19 cellular contexts compared by ENCODE assay signal in the genomic region with DNA sequence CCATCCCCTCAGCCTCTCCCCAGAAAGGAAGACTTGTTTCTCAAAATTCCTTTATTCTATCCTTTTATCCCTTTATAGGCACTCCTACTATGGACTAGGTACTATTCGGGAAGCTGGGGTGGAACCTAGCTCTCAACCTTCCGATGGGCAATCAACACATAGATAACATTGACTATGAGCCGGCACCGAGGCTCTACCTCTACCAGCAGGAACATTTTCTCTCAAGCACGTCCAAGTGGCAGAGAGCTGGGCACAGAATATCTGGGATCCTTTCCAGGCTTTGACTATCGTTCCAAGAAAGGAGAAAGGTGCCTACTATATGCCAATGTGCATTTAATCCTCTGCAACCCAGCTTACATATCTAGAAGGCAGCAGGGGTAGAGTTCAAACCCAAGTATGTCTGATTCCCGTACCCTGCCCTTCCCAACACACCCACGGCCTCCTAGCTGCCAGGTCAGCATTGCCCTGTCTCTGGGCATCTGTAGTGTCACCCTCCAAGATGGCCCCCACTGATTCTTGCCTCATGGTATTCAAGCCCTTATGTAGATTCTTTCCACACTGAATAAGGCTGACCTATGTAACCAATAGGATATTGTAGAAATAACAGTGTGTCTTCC.
"Had no signal": no experiment of that assay in that cellular context is flagged by ENCODE, and none has a peak within 500 bp of the region (broad histone marks: within the 10 kb centered on the region; RNA-seq: fewer than 3 reads in every experiment).

No MANE protein-coding gene starts in this region.

- FAIRE-seq: bronchial epithelial cell, endometrium, keratinocyte had no signal

- H3K9me3 Mint-ChIP-seq: activated naive CD8-positive, alpha-beta T cell treated with anti-CD3 and anti-CD28 coated beads, Interleukin-2, amount 10 ng/mL, durations not matched to agents 7 days and 5 days; stimulated activated naive CD8-positive, alpha-beta T cell treated with anti-CD3 and anti-CD28 coated beads, Interleukin-15, Interleukin-2, amounts not matched to agents 100 ng/mL and 50 ng/mL, for 24 hours had no signal

- H3K27ac Mint-ChIP-seq: activated CD8-positive, alpha-beta memory T cell treated with anti-CD3 and anti-CD28 coated beads, Interleukin-2, amount 10 ng/mL, durations not matched to agents 7 days and 5 days; activated naive CD8-positive, alpha-beta T cell treated with anti-CD3 and anti-CD28 coated beads, Interleukin-2, amount 10 ng/mL, durations not matched to agents 7 days and 5 days; mesothelial cell of epicardium; naive B cell; stimulated activated naive CD8-positive, alpha-beta T cell treated with anti-CD3 and anti-CD28 coated beads, Interleukin-15, Interleukin-2, amounts not matched to agents 100 ng/mL and 50 ng/mL, for 24 hours had no signal

- H3K4me3 Mint-ChIP-seq: activated CD8-positive, alpha-beta memory T cell treated with anti-CD3 and anti-CD28 coated beads, Interleukin-2, amount 10 ng/mL, durations not matched to agents 7 days and 5 days; activated naive CD8-positive, alpha-beta T cell treated with anti-CD3 and anti-CD28 coated beads, Interleukin-2, amount 10 ng/mL, durations not matched to agents 7 days and 5 days; activated T-cell treated with anti-CD3 and anti-CD28 coated beads, Interleukin-2, amount 50 U/mL, for 4 hours; mesothelial cell of epicardium; naive B cell; stimulated activated naive CD8-positive, alpha-beta T cell treated with anti-CD3 and anti-CD28 coated beads, Interleukin-15, Interleukin-2, amounts not matched to agents 100 ng/mL and 50 ng/mL, for 24 hours had no signal

- DNase-seq: activated CD4-positive, alpha-beta T cell treated with anti-CD3 and anti-CD28 coated beads for 1 hour; activated CD4-positive, alpha-beta T cell treated with anti-CD3 and anti-CD28 coated beads, Interleukin-2, amount 50 U/mL, for 48 hours; activated CD8-positive, alpha-beta memory T cell treated with anti-CD3 and anti-CD28 coated beads, Interleukin-2, amount 10 ng/mL, durations not matched to agents 7 days and 5 days; activated gamma-delta T cell; activated naive CD8-positive, alpha-beta T cell treated with anti-CD3 and anti-CD28 coated beads, Interleukin-2, amount 10 ng/mL, durations not matched to agents 7 days and 5 days; activated T-cell treated with anti-CD3 and anti-CD28 coated beads, Interleukin-2, amount 50 U/mL, for 4 hours; anterior cingulate cortex; foreskin fibroblast; head of caudate nucleus; naive B cell; stimulated activated CD4-positive, alpha-beta T cell treated with anti-CD3 and anti-CD28 coated beads, Interleukin-2, amount 100 ng/mL, for 48 hours; T-helper 9 cell; trophoblast cell had no signal

- ATAC-seq: activated CD8-positive, alpha-beta memory T cell treated with anti-CD3 and anti-CD28 coated beads, Interleukin-2, amount 10 ng/mL, durations not matched to agents 7 days and 5 days; activated T-cell treated with anti-CD3 and anti-CD28 coated beads, Interleukin-2, amount 50 U/mL, for 4 hours; esophagus mucosa had no signal

- H3K36me3 Mint-ChIP-seq: activated CD8-positive, alpha-beta memory T cell treated with anti-CD3 and anti-CD28 coated beads, Interleukin-2, amount 10 ng/mL, durations not matched to agents 7 days and 5 days; activated naive CD8-positive, alpha-beta T cell treated with anti-CD3 and anti-CD28 coated beads, Interleukin-2, amount 10 ng/mL, durations not matched to agents 7 days and 5 days; naive B cell had no signal

- H3K4me1 Mint-ChIP-seq: activated CD8-positive, alpha-beta memory T cell treated with anti-CD3 and anti-CD28 coated beads, Interleukin-2, amount 10 ng/mL, durations not matched to agents 7 days and 5 days; activated naive CD8-positive, alpha-beta T cell treated with anti-CD3 and anti-CD28 coated beads, Interleukin-2, amount 10 ng/mL, durations not matched to agents 7 days and 5 days had no signal
